Comparison of ENCODE assay signal across 11 cellular contexts in the genomic region with DNA sequence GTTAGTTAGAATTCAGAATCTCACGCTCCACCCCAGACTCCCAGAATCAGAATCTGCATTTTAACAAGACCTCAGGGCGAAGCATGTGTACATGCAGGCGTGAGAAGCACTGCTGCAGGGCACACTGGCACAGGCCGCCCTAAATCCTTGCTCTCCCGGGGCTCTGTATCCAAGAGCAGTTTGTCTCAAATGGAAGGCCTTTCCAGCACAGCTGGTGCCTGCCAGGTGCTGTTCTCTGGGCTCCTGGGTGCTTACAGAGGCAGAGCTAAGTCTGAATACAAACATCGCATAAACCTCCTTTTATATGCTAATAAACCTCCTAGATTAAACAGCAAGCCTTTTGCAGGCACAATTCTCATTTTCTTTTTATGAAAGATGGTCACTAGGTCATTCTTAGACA.
DNase-seq lines count a peak whose midpoint lies in the region; ATAC-seq and TF ChIP-seq lines count a peak whose summit lies in the region.
"Had no signal": no experiment of that assay in that cellular context is flagged by ENCODE, and none has a peak within 500 bp of the region (broad histone marks: within the 10 kb centered on the region; RNA-seq: fewer than 3 reads in every experiment).

No MANE protein-coding gene starts in this region.

- H4K91ac ChIP-seq in H9 (ENCODE audit: insufficient read length, low read depth, low read length), result no peak overlapping the region

- no peaks in the 10 kb centered on the region for H3K79me1 ChIP-seq in H9 (ENCODE audit: insufficient read depth, low read depth, low read length, poor library complexity, severe bottlenecking)

- H2BK15ac ChIP-seq in H9 (ENCODE audit: low read depth, low read length), result no peak overlapping the region

- H3K27ac ChIP-seq in H9 (ENCODE audit: insufficient read length, low read depth, low read length), result no peak overlapping the region
- H3K27ac ChIP-seq in skeletal muscle tissue (ENCODE audit: low read depth, low read length), result peak overlapping the region; percentile 45

- H4K5ac ChIP-seq in H9 (ENCODE audit: insufficient read length, low read depth, low read length), result no peak overlapping the region

- DNase-seq in H9, result peak; percentile 54
- DNase-seq in WTC11 (ENCODE audit: low spot score), result no peak
- peak; percentile 23 for DNase-seq in inferior parietal cortex (ENCODE audit: extremely low spot score)
- DNase-seq in NCI-H1436 treated with DMSO at 0.1 percent for 48 hours (lab: John Stamatoyannopoulos, UW), result no peak
- no peak for DNase-seq in left lobe of liver (ENCODE audit: low spot score)
- no peak for DNase-seq in NCI-H146 (lab: John Stamatoyannopoulos, UW)
- DNase-seq in amniotic stem cell (lab: John Stamatoyannopoulos, UW), result no peak
- DNase-seq: activated CD8-positive, alpha-beta memory T cell treated with anti-CD3 and anti-CD28 coated beads, Interleukin-2, amount 50 U/mL, for 4 hours; activated naive CD4-positive, alpha-beta T cell treated with anti-CD3 and anti-CD28 coated beads, Interleukin-2, amount 50 U/mL, for 16 hours; stimulated activated CD4-positive, alpha-beta T cell treated with anti-CD3 and anti-CD28 coated beads, Interleukin-12 subunit alpha, Interleukin-12 subunit beta, amount 100 ng/mL, for 4 hours had no signal

- H4K8ac ChIP-seq in H9 (replicated peaks; ENCODE audit: insufficient read length, low read depth, low read length), result no peak overlapping the region

- no peak overlapping the region for H3K56ac ChIP-seq in H9 (ENCODE audit: insufficient read length, low read depth, low read length)

- POLR2A ChIA-PET in WTC11 (lab: Charles Lee), result no interaction called here

- no peak overlapping the region for H3K27ac Mint-ChIP-seq in H9
- H3K27ac Mint-ChIP-seq in WTC11, result no peak overlapping the region

- H3K4me3 ChIP-seq in skeletal muscle tissue (ENCODE audit: low read length in 3 of 3), result no peak overlapping the region

- H3K27me3 Mint-ChIP-seq in H9 (ENCODE audit: low read depth) (peaks cover 60% of the 10 kb centered on the region), WTC11 (ENCODE audit: low read depth) (peaks cover 33% of the 10 kb centered on the region)

- H2BK5ac ChIP-seq in H9 (ENCODE audit: insufficient read length, low read length), result no peak overlapping the region

- H3K14ac ChIP-seq in H9 (ENCODE audit: insufficient read depth, low read length), result no peak overlapping the region

- H2BK20ac ChIP-seq in H9 (ENCODE audit: low read depth, low read length, poor library complexity, severe bottlenecking), result no peak overlapping the region

- H2BK12ac ChIP-seq in H9 (ENCODE audit: insufficient read length, low read depth, low read length), result no peak overlapping the region

- H3T11ph ChIP-seq in H9 (ENCODE audit: low read length), result no peak overlapping the region

- no peak overlapping the region for H3K18ac ChIP-seq in H9 (ENCODE audit: insufficient read length, low read depth, low read length)

- no peak overlapping the region for H3K23ac ChIP-seq in H9 (ENCODE audit: insufficient read length, low read depth, low read length)

- ATAC-seq in WTC11 (peak; percentile 50), left lobe of liver (no peak)

- H3K23me2 ChIP-seq in H9 (ENCODE audit: insufficient read length, low read depth, low read length, poor library complexity, severe bottlenecking), result no peaks in the 10 kb centered on the region

- H3K27me3 ChIP-seq in H9 (ENCODE audit: insufficient read depth, low read length), result no peaks in the 10 kb centered on the region
- H3K27me3 ChIP-seq in skeletal muscle tissue (ENCODE audit: control insufficient read depth in 3 of 3, insufficient read depth in 3 of 3, low read length in 3 of 3), result no peaks in the 10 kb centered on the region

- H3K79me2 ChIP-seq in H9 (ENCODE audit: insufficient read depth, low read length), result no peaks in the 10 kb centered on the region

- no peak overlapping the region for H2AK5ac ChIP-seq in H9 (ENCODE audit: insufficient read length, low read length)

- no peaks in the 10 kb centered on the region for H4K20me1 ChIP-seq in H9 (ENCODE audit: control insufficient read depth, insufficient read depth, insufficient read length)

- H3K4me1 ChIP-seq in H9 (ENCODE audit: insufficient read depth, low read length) (peaks cover 7% of the 10 kb centered on the region), skeletal muscle tissue (ENCODE audit: control insufficient read depth in 3 of 3, insufficient read depth in 3 of 3, low read length in 3 of 3) (peaks cover 18 to 25% (median 22%) of the 10 kb centered on the region in 3 donors)

- H3K4me2 ChIP-seq in H9 (ENCODE audit: insufficient read depth, insufficient read length, low read length), result no peak overlapping the region

- no peak overlapping the region for H2BK120ac ChIP-seq in H9 (ENCODE audit: low read depth, low read length, poor library complexity, severe bottlenecking)

- no peaks in the 10 kb centered on the region for H3K36me3 ChIP-seq in skeletal muscle tissue (ENCODE audit: control insufficient read depth in 3 of 3, insufficient read depth in 3 of 3, low read length in 3 of 3)

- H3K9me3 ChIP-seq in H9 (ENCODE audit: control insufficient read depth, low read depth, low read length) (no peaks in the 10 kb centered on the region), skeletal muscle tissue (ENCODE audit: control insufficient read depth in 3 of 3, low read length in 3 of 3) (no peaks in the 10 kb centered on the region)

- no CpG with 5 or more reads among the region's 6 CpGs for WGBS in H9 (ENCODE audit: extremely low coverage, insufficient read length, low lambda C conversion rate)

- TF ChIP-seq CTCF in H9 (conservative IDR thresholded peaks at IDR 0.05) (no peak), WTC11 (IDR thresholded peaks at IDR 0.05) (no peak)

- no peaks in the 10 kb centered on the region for H3K36me3 Mint-ChIP-seq in H9 (ENCODE audit: insufficient read depth in 1 of 3, low read depth in 3 of 3)
- H3K36me3 Mint-ChIP-seq in WTC11, result no peaks in the 10 kb centered on the region

- H3K9ac ChIP-seq in H9 (ENCODE audit: extremely low read depth, insufficient read length, low read length), result no peak overlapping the region
- no peak overlapping the region for H3K9ac ChIP-seq in skeletal muscle tissue (ENCODE audit: low read depth in 1 of 3, low read length in 3 of 3)

- H3K4me3 Mint-ChIP-seq in H9 (peak overlapping the region in 1 of 2 experiments; percentile 24; a peak in 2 of 5 replicates), WTC11 (peak overlapping the region; percentile 5)

- CTCF ChIA-PET in WTC11 (lab: Charles Lee), result interaction anchor here (0.7 to 3.1 kb wide), 15 partner anchors 18 to 1147 kb away, joined by 3 to 31 read pairs (median 4); no protein-coding TSS in a partner anchor

- H3K9me3 Mint-ChIP-seq in H9, result no peaks in the 10 kb centered on the region
- H3K9me3 Mint-ChIP-seq in WTC11, result no peaks in the 10 kb centered on the region

- no peak overlapping the region for H2AFZ ChIP-seq in H9 (ENCODE audit: low read length)

- H3K4me1 Mint-ChIP-seq in H9, result peaks cover 24 to 27% of the 10 kb centered on the region in 2 experiments
- peaks cover 30% of the 10 kb centered on the region for H3K4me1 Mint-ChIP-seq in WTC11

- no peak overlapping the region for H3K4ac ChIP-seq in H9 (ENCODE audit: low read depth, low read length)

TF ChIP-seq in WTC11, 78 proteins besides CTCF, POLR2A, EP300 and RAD21 (continues in another document):
- peak; percentile 14; the same call in 1 of the 2 replicates for TF ChIP-seq ZNF423 (CRISPR knock-in tag; IDR thresholded peaks at IDR 0.05)
- TF ChIP-seq, protein P1, sequence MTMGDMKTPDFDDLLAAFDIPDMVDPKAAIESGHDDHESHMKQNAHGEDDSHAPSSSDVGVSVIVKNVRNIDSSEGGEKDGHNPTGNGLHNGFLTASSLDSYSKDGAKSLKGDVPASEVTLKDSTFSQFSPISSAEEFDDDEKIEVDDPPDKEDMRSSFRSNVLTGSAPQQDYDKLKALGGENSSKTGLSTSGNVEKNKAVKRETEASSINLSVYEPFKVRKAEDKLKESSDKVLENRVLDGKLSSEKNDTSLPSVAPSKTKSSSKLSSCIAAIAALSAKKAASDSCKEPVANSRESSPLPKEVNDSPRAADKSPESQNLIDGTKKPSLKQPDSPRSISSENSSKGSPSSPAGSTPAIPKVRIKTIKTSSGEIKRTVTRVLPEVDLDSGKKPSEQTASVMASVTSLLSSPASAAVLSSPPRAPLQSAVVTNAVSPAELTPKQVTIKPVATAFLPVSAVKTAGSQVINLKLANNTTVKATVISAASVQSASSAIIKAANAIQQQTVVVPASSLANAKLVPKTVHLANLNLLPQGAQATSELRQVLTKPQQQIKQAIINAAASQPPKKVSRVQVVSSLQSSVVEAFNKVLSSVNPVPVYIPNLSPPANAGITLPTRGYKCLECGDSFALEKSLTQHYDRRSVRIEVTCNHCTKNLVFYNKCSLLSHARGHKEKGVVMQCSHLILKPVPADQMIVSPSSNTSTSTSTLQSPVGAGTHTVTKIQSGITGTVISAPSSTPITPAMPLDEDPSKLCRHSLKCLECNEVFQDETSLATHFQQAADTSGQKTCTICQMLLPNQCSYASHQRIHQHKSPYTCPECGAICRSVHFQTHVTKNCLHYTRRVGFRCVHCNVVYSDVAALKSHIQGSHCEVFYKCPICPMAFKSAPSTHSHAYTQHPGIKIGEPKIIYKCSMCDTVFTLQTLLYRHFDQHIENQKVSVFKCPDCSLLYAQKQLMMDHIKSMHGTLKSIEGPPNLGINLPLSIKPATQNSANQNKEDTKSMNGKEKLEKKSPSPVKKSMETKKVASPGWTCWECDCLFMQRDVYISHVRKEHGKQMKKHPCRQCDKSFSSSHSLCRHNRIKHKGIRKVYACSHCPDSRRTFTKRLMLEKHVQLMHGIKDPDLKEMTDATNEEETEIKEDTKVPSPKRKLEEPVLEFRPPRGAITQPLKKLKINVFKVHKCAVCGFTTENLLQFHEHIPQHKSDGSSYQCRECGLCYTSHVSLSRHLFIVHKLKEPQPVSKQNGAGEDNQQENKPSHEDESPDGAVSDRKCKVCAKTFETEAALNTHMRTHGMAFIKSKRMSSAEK (CRISPR knock-in tag; IDR thresholded peaks at IDR 0.05; ENCODE audit: borderline replicate concordance), result no peak

Comparison
In these comparisons a context has a peak if more than half of its experiments do, and no peak if none do; other contexts are left out.
1. DNase-seq: peak in H9 (single experiment) and inferior parietal cortex (single experiment); none in WTC11 (single experiment), NCI-H1436 treated with DMSO at 0.1 percent for 48 hours (single experiment), left lobe of liver (single experiment), NCI-H146 (single experiment) and amniotic stem cell (single experiment).